30 cellular contexts compared by ENCODE assay signal in genomic region chr1:187245201-187245600, GRCh38.
"Had no signal": no experiment of that assay in that cellular context is flagged by ENCODE, and none has a peak within 500 bp of the region (broad histone marks: within the 10 kb centered on the region; RNA-seq: fewer than 3 reads in every experiment).

No MANE protein-coding gene starts in this region.

- ATAC-seq: activated CD8-positive, alpha-beta memory T cell treated with anti-CD3 and anti-CD28 coated beads, Interleukin-2, amount 10 ng/mL, durations not matched to agents 7 days and 5 days; K562; Right ventricle myocardium inferior had no signal

- H3K27ac ChIP-seq: ascending aorta, Peyer's patch, RWPE1, VCaP had no signal

- DNase-seq: activated B cell treated with CpG ODN at 0.5 μM for 24 hours; activated CD4-positive, alpha-beta memory T cell treated with anti-CD3 and anti-CD28 coated beads, Interleukin-2, amount 10 ng/mL, durations not matched to agents 7 days and 5 days; activated CD4-positive, alpha-beta T cell treated with anti-CD3 and anti-CD28 coated beads for 4 hours; activated CD4-positive, alpha-beta T cell treated with anti-CD3 and anti-CD28 coated beads, Interleukin-2, amount 50 U/mL, for 1 hour; activated CD4-positive, CD25-positive, alpha-beta regulatory T cell treated with anti-CD3 and anti-CD28 coated beads, Interleukin-2, amount 50 U/mL, for 72 hours; activated CD8-positive, alpha-beta memory T cell treated with anti-CD3 and anti-CD28 coated beads for 24 hours; activated CD8-positive, alpha-beta memory T cell treated with anti-CD3 and anti-CD28 coated beads, Interleukin-2, amount 10 ng/mL, durations not matched to agents 7 days and 5 days; activated CD8-positive, alpha-beta memory T cell treated with anti-CD3 and anti-CD28 coated beads, Interleukin-2, amount 50 U/mL, for 48 hours; activated effector memory CD4-positive, alpha-beta T cell treated with Interleukin-2 at 50 U/mL for 16 hours; activated naive CD4-positive, alpha-beta T cell; activated naive CD4-positive, alpha-beta T cell treated with anti-CD3 and anti-CD28 coated beads, Interleukin-2, amount 50 U/mL, for 16 hours; activated naive CD8-positive, alpha-beta T cell treated with anti-CD3 and anti-CD28 coated beads for 36 hours; activated T-cell treated with anti-CD3 and anti-CD28 coated beads, Interleukin-2, amount 50 U/mL, for 48 hours; amygdala; MG63; NCI-H1436; NCI-H1694; NCI-H2029 treated with DMSO at 0.1 percent for 48 hours; NK-92 treated with Interleukin-12 subunit alpha and Interleukin-12 subunit beta, amount 100 ng/mL, for 24 hours; Peyer's patch; SIG-M5; SW 1271; T-helper 1 cell; T-helper 2 cell; T-helper 9 cell had no signal

- H3K4me3 ChIP-seq: ascending aorta, K562, MG63, Peyer's patch had no signal

- H3K36me3 Mint-ChIP-seq: activated CD8-positive, alpha-beta memory T cell treated with anti-CD3 and anti-CD28 coated beads, Interleukin-2, amount 10 ng/mL, durations not matched to agents 7 days and 5 days; activated naive CD8-positive, alpha-beta T cell treated with anti-CD3 and anti-CD28 coated beads for 36 hours had no signal

- H3K27me3 ChIP-seq: ascending aorta, MG63, Peyer's patch had no signal

- H3K27me3 Mint-ChIP-seq: activated B cell treated with CpG ODN at 0.5 μM for 24 hours; activated CD4-positive, alpha-beta memory T cell treated with anti-CD3 and anti-CD28 coated beads, Interleukin-2, amount 10 ng/mL, durations not matched to agents 7 days and 5 days; activated CD8-positive, alpha-beta memory T cell treated with anti-CD3 and anti-CD28 coated beads, Interleukin-2, amount 10 ng/mL, durations not matched to agents 7 days and 5 days; activated naive CD8-positive, alpha-beta T cell treated with anti-CD3 and anti-CD28 coated beads for 36 hours had no signal

- H3K4me3 Mint-ChIP-seq: activated B cell treated with CpG ODN at 0.5 μM for 24 hours; activated CD4-positive, alpha-beta memory T cell treated with anti-CD3 and anti-CD28 coated beads, Interleukin-2, amount 10 ng/mL, durations not matched to agents 7 days and 5 days; activated CD8-positive, alpha-beta memory T cell treated with anti-CD3 and anti-CD28 coated beads, Interleukin-2, amount 10 ng/mL, durations not matched to agents 7 days and 5 days; activated naive CD8-positive, alpha-beta T cell treated with anti-CD3 and anti-CD28 coated beads for 36 hours had no signal

- H3K4me1 ChIP-seq: ascending aorta, Peyer's patch had no signal

- H3K36me3 ChIP-seq: ascending aorta, MG63, Peyer's patch had no signal

- H3K27ac Mint-ChIP-seq: activated B cell treated with CpG ODN at 0.5 μM for 24 hours; activated CD4-positive, alpha-beta memory T cell treated with anti-CD3 and anti-CD28 coated beads, Interleukin-2, amount 10 ng/mL, durations not matched to agents 7 days and 5 days; activated CD8-positive, alpha-beta memory T cell treated with anti-CD3 and anti-CD28 coated beads, Interleukin-2, amount 10 ng/mL, durations not matched to agents 7 days and 5 days; activated naive CD8-positive, alpha-beta T cell treated with anti-CD3 and anti-CD28 coated beads for 36 hours had no signal

- H3K4me1 Mint-ChIP-seq: activated B cell treated with CpG ODN at 0.5 μM for 24 hours; activated CD4-positive, alpha-beta memory T cell treated with anti-CD3 and anti-CD28 coated beads, Interleukin-2, amount 10 ng/mL, durations not matched to agents 7 days and 5 days; activated CD8-positive, alpha-beta memory T cell treated with anti-CD3 and anti-CD28 coated beads, Interleukin-2, amount 10 ng/mL, durations not matched to agents 7 days and 5 days; activated naive CD8-positive, alpha-beta T cell treated with anti-CD3 and anti-CD28 coated beads for 36 hours had no signal
